8 cellular contexts compared by ENCODE assay signal in genomic region chr2:227473019-227473461, GRCh38.
A peak's percentile ranks its signal among the peaks of the same experiment; 100 is the strongest.
DNase-seq lines count a peak whose midpoint lies in the region; TF ChIP-seq lines count a peak whose summit lies in the region.

No MANE protein-coding gene starts in this region.

- no peak overlapping the region for H2AFZ ChIP-seq in neuron (ENCODE audit: low read depth, low read length)

- H3K4me1 ChIP-seq in duodenal mucosa (ENCODE audit: control insufficient read depth in 1 of 2, insufficient read depth in 2 of 2, low read length in 2 of 2) (peaks cover 22 to 23% of the 10 kb centered on the region in 2 donors), neuron (ENCODE audit: insufficient read depth, low read length) (peaks cover 15% of the 10 kb centered on the region)

- no peak for TF ChIP-seq CTCF in GM10248 (IDR thresholded peaks at IDR 0.05; ENCODE audit: control extremely low read depth, extremely low read depth, low read depth, missing control alignments)

- no peak overlapping the region for H3K27ac ChIP-seq in duodenal mucosa (ENCODE audit: low read depth, low read length)

- POLR2A ChIA-PET in GM10248 (lab: Yijun Ruan, JAX) = no interaction called here

- H3K9ac ChIP-seq in duodenal mucosa (ENCODE audit: low read depth in 1 of 2, low read length in 2 of 2) = peak overlapping the region; percentile 3 to 81

- peak in 2 of 3 experiments; percentile 12 to 75 for DNase-seq in NCI-H1417 (lab: John Stamatoyannopoulos, UW)
- DNase-seq in NCI-H1417 treated with DMSO at 0.1 percent for 48 hours (lab: John Stamatoyannopoulos, UW) = no peak
- peak; percentile 69 for DNase-seq in NCI-H69 (lab: John Stamatoyannopoulos, UW)
- DNase-seq in GM10248 (ENCODE audit: extremely low spot score) = no peak
- DNase-seq in stimulated activated CD8-positive, alpha-beta memory T cell treated with anti-CD3 and anti-CD28 coated beads, Interleukin-4, amount 100 ng/mL, for 48 hours = no peak
- DNase-seq in activated CD4-positive, CD25-positive, alpha-beta regulatory T cell treated with anti-CD3 and anti-CD28 coated beads, Interleukin-2, amount 50 U/mL, for 72 hours = no peak

- H3K27me3 ChIP-seq in duodenal mucosa (ENCODE audit: control insufficient read depth in 1 of 2, insufficient read depth in 2 of 2, low read length in 2 of 2) (no peaks in the 10 kb centered on the region), neuron (ENCODE audit: insufficient read depth, low read length) (no peaks in the 10 kb centered on the region)

- CTCF ChIA-PET in GM10248 (lab: Yijun Ruan, JAX) = interaction anchor here (0.8 to 1.6 kb wide), 11 partner anchors 9 to 294 kb away, joined by 3 to 7 read pairs (median 3); no protein-coding TSS in a partner anchor

- peak overlapping the region; percentile 76 to 91 for H3K4me3 ChIP-seq in duodenal mucosa (ENCODE audit: low read depth in 1 of 2, low read length in 2 of 2)
- peak overlapping the region; percentile 100 for H3K4me3 ChIP-seq in neuron (ENCODE audit: low read length)

- H3K36me3 ChIP-seq in duodenal mucosa (ENCODE audit: control insufficient read depth in 1 of 2, insufficient read depth in 2 of 2, low read length in 2 of 2) (no peaks in the 10 kb centered on the region), neuron (ENCODE audit: insufficient read depth, low read length) (no peaks in the 10 kb centered on the region)

- H3K9me3 ChIP-seq in duodenal mucosa (ENCODE audit: control insufficient read depth in 1 of 2, low read length in 2 of 2) = no peaks in the 10 kb centered on the region
- H3K9me3 ChIP-seq in neuron (ENCODE audit: low read length) = no peaks in the 10 kb centered on the region

Comparison
In these comparisons a context has a peak if more than half of its experiments do, and no peak if none do; other contexts are left out.
1. DNase-seq: peak in NCI-H1417 (2 of 3) and NCI-H69 (single experiment); none in NCI-H1417 treated with DMSO at 0.1 percent for 48 hours (single experiment), GM10248 (single experiment), stimulated activated CD8-positive, alpha-beta memory T cell treated with anti-CD3 and anti-CD28 coated beads, Interleukin-4, amount 100 ng/mL, for 48 hours (single experiment) and activated CD4-positive, CD25-positive, alpha-beta regulatory T cell treated with anti-CD3 and anti-CD28 coated beads, Interleukin-2, amount 50 U/mL, for 72 hours (single experiment).